In the genomic region with DNA sequence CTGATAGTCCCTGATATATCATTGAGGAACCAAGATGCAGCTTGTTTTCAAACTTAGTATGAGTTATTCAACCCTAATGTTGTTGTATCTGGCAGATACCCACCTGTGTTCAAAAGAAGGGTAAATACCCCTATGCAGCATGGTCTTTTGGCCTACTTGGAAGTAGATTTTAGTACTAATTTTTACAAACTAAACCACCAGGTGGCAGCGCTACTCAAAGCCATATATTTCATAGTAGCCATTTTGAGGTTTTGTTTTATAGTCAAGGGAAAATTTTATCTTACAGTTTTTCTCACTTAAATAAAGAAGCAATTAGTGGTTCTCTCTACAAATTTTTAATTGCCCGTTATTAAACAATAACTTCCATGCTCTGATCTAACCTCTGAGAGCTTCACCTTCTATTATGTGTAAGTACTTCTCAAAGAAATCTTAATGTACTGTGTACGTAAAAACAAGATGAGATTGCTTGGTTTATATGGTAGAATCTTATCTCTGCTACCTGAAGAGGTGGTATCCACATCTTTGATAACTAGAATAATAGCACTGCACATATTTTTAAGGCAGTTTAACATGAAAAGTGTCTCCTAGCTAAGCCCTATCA, we compare ENCODE assay signal across 9 cellular contexts. TPM values are rescaled to one million over a fixed set of nuclear protein-coding genes. Genes with fewer than 3 reads are reported as not detected.
DNase-seq lines count a peak whose midpoint lies in the region; FAIRE-seq and TF ChIP-seq lines count a peak whose summit lies in the region.
"Had no signal": no experiment of that assay in that cellular context is flagged by ENCODE, and none has a peak within 500 bp of the region (broad histone marks: within the 10 kb centered on the region; RNA-seq: fewer than 3 reads in every experiment).

No MANE protein-coding gene starts in this region.

- no peak overlapping the region for H3K4me3 ChIP-seq in GM12865 (ENCODE audit: low read depth, low read length)
- no peak overlapping the region for H3K4me3 ChIP-seq in HL-60 (replicated peaks; ENCODE audit: insufficient read depth, low read length)
- H3K4me3 ChIP-seq in smooth muscle cell: no peak overlapping the region

- H3K4me2 ChIP-seq in smooth muscle cell: no peak overlapping the region

- 46% methylated on average over 3 of the region's 3 CpGs for WGBS in smooth muscle cell (ENCODE audit: low lambda C conversion rate)

- no peaks in the 10 kb centered on the region for H3F3A ChIP-seq in smooth muscle cell (ENCODE audit: low read depth)

- TF ChIP-seq CTCF in GM12865 (IDR thresholded peaks at IDR 0.05; ENCODE audit: insufficient read depth, low read depth, low read length, missing control alignments): peak; percentile 35
- no peak for TF ChIP-seq CTCF in HL-60 (IDR thresholded peaks at IDR 0.05; ENCODE audit: insufficient read depth, low read length)
- TF ChIP-seq CTCF in smooth muscle cell (IDR thresholded peaks at IDR 0.05; ENCODE audit: borderline replicate concordance, insufficient read depth, poor library complexity, severe bottlenecking): peak; percentile 58

- H4K20me1 ChIP-seq in smooth muscle cell (ENCODE audit: low read depth): no peaks in the 10 kb centered on the region

- H3K9me3 ChIP-seq in smooth muscle cell (replicated peaks; ENCODE audit: low read depth): no peaks in the 10 kb centered on the region
- H3K9me3 ChIP-seq: neutrophil had no signal

- H3K36me3 ChIP-seq in smooth muscle cell (ENCODE audit: low read depth): no peaks in the 10 kb centered on the region
- H3K36me3 ChIP-seq: neutrophil had no signal

- peak overlapping the region; percentile 93 for H2AFZ ChIP-seq in smooth muscle cell (ENCODE audit: low read depth)

- H3K27me3 ChIP-seq in HL-60 (ENCODE audit: insufficient read depth, poor library complexity, severe bottlenecking): no peaks in the 10 kb centered on the region
- H3K27me3 ChIP-seq in smooth muscle cell (ENCODE audit: low read depth): no peaks in the 10 kb centered on the region
- H3K27me3 ChIP-seq: neutrophil had no signal

- H3K27ac ChIP-seq in HL-60 (replicated peaks) (no peak overlapping the region), smooth muscle cell (ENCODE audit: low read depth) (no peak overlapping the region)
- H3K27ac ChIP-seq: neutrophil had no signal

- no peaks in the 10 kb centered on the region for H3K4me1 ChIP-seq in smooth muscle cell (ENCODE audit: low read depth)

- peak; percentile 88 for FAIRE-seq in A204.1 (lab: Jason Lieb, UNC)

- peak; percentile 57 for DNase-seq in GM12865 (ENCODE audit: low read depth)
- DNase-seq in HL-60 (ENCODE audit: low read depth in 1 of 2, low spot score in 1 of 2): peak; percentile 5 to 54
- DNase-seq in NOMO-1 treated with dmso at 0.1 percent for 144 hours (lab: John Stamatoyannopoulos, UW; ENCODE audit: unreplicated experiment): peak; percentile 11
- DNase-seq in activated T-cell treated with anti-CD3 and anti-CD28 coated beads, Interleukin-2, amount 50 U/mL, for 48 hours: peak; percentile 39 to 42
- peak; percentile 61 for DNase-seq in glomerular visceral epithelial cell (ENCODE audit: extremely low spot score)
- DNase-seq in smooth muscle cell (lab: John Stamatoyannopoulos, UW; ENCODE audit: unreplicated experiment): no peak
- DNase-seq in anterior cingulate cortex (lab: John Stamatoyannopoulos, UW): no peak

- H3K79me2 ChIP-seq in smooth muscle cell (ENCODE audit: low read depth): no peaks in the 10 kb centered on the region

- no peak overlapping the region for H3K9ac ChIP-seq in smooth muscle cell (ENCODE audit: low read depth)

RNA-seq across cellular contexts. Expression of a gene that starts 31.5 kb away (rescaled TPM):
- total RNA-seq in smooth muscle cell: 22.9 and 24.3 TPM in 2 replicates
- polyA plus RNA-seq in smooth muscle cell: 25.9 and 28.5 TPM in 2 replicates

Comparison
In these comparisons a context has a peak if more than half of its experiments do, and no peak if none do; other contexts are left out.
1. DNase-seq: peak in GM12865 (single experiment), HL-60 (2 of 2), NOMO-1 treated with dmso at 0.1 percent for 144 hours (single experiment), activated T-cell treated with anti-CD3 and anti-CD28 coated beads, Interleukin-2, amount 50 U/mL, for 48 hours (2 of 2) and glomerular visceral epithelial cell (single experiment); none in smooth muscle cell (single experiment) and anterior cingulate cortex (0 of 58).